Comparison of ENCODE assay signal across 15 cellular contexts in genomic region chr5:82422001-82422740, GRCh38.
DNase-seq lines count a peak whose midpoint lies in the region; ATAC-seq, FAIRE-seq and TF ChIP-seq lines count a peak whose summit lies in the region.
"Had no signal": no experiment of that assay in that cellular context is flagged by ENCODE, and none has a peak within 500 bp of the region (broad histone marks: within the 10 kb centered on the region; RNA-seq: fewer than 3 reads in every experiment).

No MANE protein-coding gene starts in this region.

- no peaks in the 10 kb centered on the region for H3K9me1 ChIP-seq in K562 (ENCODE audit: control insufficient read depth, insufficient read depth, low read length)

- H3K27me3 ChIP-seq in HCT116 (ENCODE audit: insufficient read depth, low read length) = no peaks in the 10 kb centered on the region
- H3K27me3 ChIP-seq in K562 (ENCODE audit: control insufficient read depth in 2 of 2, insufficient read depth in 2 of 2, low read length in 2 of 2) = no peaks in the 10 kb centered on the region
- no peaks in the 10 kb centered on the region for H3K27me3 ChIP-seq in right cardiac atrium (ENCODE audit: control insufficient read depth, insufficient read depth)
- H3K27me3 ChIP-seq in stomach smooth muscle (ENCODE audit: control insufficient read depth in 1 of 2, insufficient read depth in 2 of 2, low read length in 2 of 2) = no peaks in the 10 kb centered on the region
- H3K27me3 ChIP-seq in vagina = no peaks in the 10 kb centered on the region

- POLR2A ChIA-PET in HCT116 (lab: Charles Lee) (no interaction called here), K562 (lab: Yijun Ruan, JAX) (interaction anchor here (0.6 to 0.7 kb wide), 3 partner anchors 14 to 1220 kb away, joined by 3 to 4 read pairs (median 3); no protein-coding TSS in a partner anchor)
- POLR2A ChIA-PET in activated CD4-positive, alpha-beta T cell treated with anti-CD3 and anti-CD28 coated beads, Interleukin-2, amount 10 ng/mL, durations not matched to agents 7 days and 5 days (lab: Charles Lee) = no interaction called here

- ATAC-seq in HCT116 = no peak
- peak; percentile 62 for ATAC-seq in K562
- peak in 1 of 2 donors; percentile 5 for ATAC-seq in right cardiac atrium
- ATAC-seq in sciatic nerve = no peak

- H3K9me2 ChIP-seq in HCT116 (ENCODE audit: insufficient read depth) = no peaks in the 10 kb centered on the region

- TF ChIP-seq POLR2A in HCT116 (IDR thresholded peaks at IDR 0.05; ENCODE audit: borderline replicate concordance, extremely low read depth, insufficient read depth, insufficient read length) (no peak), K562 (conservative IDR thresholded peaks at IDR 0.05) (no peak), vagina (IDR thresholded peaks at IDR 0.05) (no peak)

- TF ChIP-seq RAD21 in HCT116 (IDR thresholded peaks at IDR 0.05; ENCODE audit: low read depth) (no peak), K562 (CRISPR knock-in tag; conservative IDR thresholded peaks at IDR 0.05 in 1 of 2, IDR thresholded peaks at IDR 0.05 in 1 of 2) (no peak)

- H3K4me3 Mint-ChIP-seq in activated CD4-positive, alpha-beta T cell treated with anti-CD3 and anti-CD28 coated beads, Interleukin-2, amount 10 ng/mL, durations not matched to agents 7 days and 5 days = no peak overlapping the region

- H3K4me3 ChIP-seq in HCT116 (replicated peaks in 1 of 2; ENCODE audit: low read depth in 1 of 2, low read length in 2 of 2) = no peak overlapping the region
- no peak overlapping the region for H3K4me3 ChIP-seq in K562
- H3K4me3 ChIP-seq in right cardiac atrium (ENCODE audit: low read length) = no peak overlapping the region
- H3K4me3 ChIP-seq in stomach smooth muscle (ENCODE audit: low read length in 2 of 2) = no peak overlapping the region
- no peak overlapping the region for H3K4me3 ChIP-seq in vagina

- H3K4me1 Mint-ChIP-seq in activated CD4-positive, alpha-beta T cell treated with anti-CD3 and anti-CD28 coated beads, Interleukin-2, amount 10 ng/mL, durations not matched to agents 7 days and 5 days = no peaks in the 10 kb centered on the region

- FAIRE-seq in K562 (lab: Jason Lieb, UNC) = no peak

- H3K27ac ChIP-seq in HCT116 (ENCODE audit: low read depth, low read length) = no peak overlapping the region
- H3K27ac ChIP-seq in K562 (ENCODE audit: extremely low read depth, low read depth, low read length) = peak overlapping the region; percentile 90
- H3K27ac ChIP-seq in right cardiac atrium (ENCODE audit: low read length) = peak overlapping the region; percentile 54
- H3K27ac ChIP-seq in stomach smooth muscle (ENCODE audit: low read length) = peak overlapping the region; percentile 41
- H3K27ac ChIP-seq in vagina = no peak overlapping the region

- intact Hi-C loops in HCT116 (cut with micrococcal nuclease) = no loop called here
- intact Hi-C loops in K562 (cut with micrococcal nuclease) = no loop called here
- intact Hi-C loops in right cardiac atrium (cut with DNase I) = no loop called here
- intact Hi-C loops in vagina (cut with DNase I) = no loop called here
- intact Hi-C loops in head of caudate nucleus (cut with DNase I) = no loop called here
- intact Hi-C loops in sciatic nerve (cut with DNase I) = no loop called here

- H3K27ac Mint-ChIP-seq in activated CD4-positive, alpha-beta T cell treated with anti-CD3 and anti-CD28 coated beads, Interleukin-2, amount 10 ng/mL, durations not matched to agents 7 days and 5 days = no peak overlapping the region

- H3K9me3 Mint-ChIP-seq in activated CD4-positive, alpha-beta T cell treated with anti-CD3 and anti-CD28 coated beads, Interleukin-2, amount 10 ng/mL, durations not matched to agents 7 days and 5 days = no peaks in the 10 kb centered on the region

- peak; percentile 14; the same call in 1 of the 2 replicates for TF ChIP-seq EP300 in K562 (IDR thresholded peaks at IDR 0.05; ENCODE audit: low read length)

- DNase-seq in HCT116 (ENCODE audit: low read depth, low spot score) (no peak), K562 (ENCODE audit: extremely low read depth in 1 of 4, low spot score in 3 of 4) (peak in 3 of 4 experiments; percentile 24 to 58 (median 57)), right cardiac atrium (no peak), vagina (ENCODE audit: extremely low spot score in 2 of 2) (no peak), head of caudate nucleus (no peak), sciatic nerve (ENCODE audit: low spot score) (no peak)
- no peak for DNase-seq in activated CD4-positive, alpha-beta T cell treated with anti-CD3 and anti-CD28 coated beads, Interleukin-2, amount 10 ng/mL, durations not matched to agents 7 days and 5 days
- DNase-seq: activated CD4-positive, alpha-beta T cell treated with anti-CD3 and anti-CD28 coated beads for 4 hours; activated naive CD4-positive, alpha-beta T cell; anterior cingulate cortex; DND-41; NCI-H1436; NCI-H2171 treated with DMSO at 0.1 percent for 48 hours; NCI-H69 had no signal

- no peaks in the 10 kb centered on the region for H3K36me3 Mint-ChIP-seq in activated CD4-positive, alpha-beta T cell treated with anti-CD3 and anti-CD28 coated beads, Interleukin-2, amount 10 ng/mL, durations not matched to agents 7 days and 5 days (ENCODE audit: low read depth)

- CTCF ChIA-PET in HCT116 (lab: Charles Lee) = no interaction called here
- CTCF ChIA-PET in K562 (lab: Yijun Ruan, JAX; ENCODE audit: low intra/inter-chr PET ratio) = no interaction called here
- CTCF ChIA-PET in activated CD4-positive, alpha-beta T cell treated with anti-CD3 and anti-CD28 coated beads, Interleukin-2, amount 10 ng/mL, durations not matched to agents 7 days and 5 days (lab: Charles Lee) = no interaction called here

- RAD21 ChIA-PET in HCT116 (lab: Charles Lee; ENCODE audit: low non-redundant PET in 1 of 2, low total read pairs in 2 of 2, uncharacterized antibody in 2 of 2, unreplicated experiment in 2 of 2) = no interaction called here

- no TSS peak for BruUV-seq in HCT116 (replicated peaks; lab: Mats Ljungman, UMichigan)
- no TSS peak for BruUV-seq in K562 (replicated peaks; lab: Mats Ljungman, UMichigan)

- WGBS in K562 (ENCODE audit: insufficient coverage, low coverage, missing lambda C conversion rate) = 18% methylated on average over 2 of the region's 2 CpGs
- 74% methylated on average over 2 of the region's 2 CpGs for WGBS in right cardiac atrium

- in situ Hi-C loops in K562 (cut with MboI) = no loop called here

- no peaks in the 10 kb centered on the region for H4K20me1 ChIP-seq in HCT116 (ENCODE audit: insufficient read depth)
- no peaks in the 10 kb centered on the region for H4K20me1 ChIP-seq in K562 (replicated peaks; ENCODE audit: control insufficient read depth, insufficient read depth, low read length)

- H3K79me2 ChIP-seq in HCT116 (ENCODE audit: insufficient read depth, low read length) (no peaks in the 10 kb centered on the region), K562 (ENCODE audit: control insufficient read depth, insufficient read depth, low read length) (no peaks in the 10 kb centered on the region)

- H3K9me3 ChIP-seq in HCT116 (ENCODE audit: control insufficient read depth in 1 of 2, insufficient read depth in 1 of 2, low read depth in 1 of 2, low read length in 2 of 2) (no peaks in the 10 kb centered on the region), K562 (replicated peaks; ENCODE audit: control insufficient read depth, insufficient read depth, low read depth, low read length) (no peaks in the 10 kb centered on the region; the same call in 1 of the 2 replicates), right cardiac atrium (ENCODE audit: control insufficient read depth, low read length) (no peaks in the 10 kb centered on the region), stomach smooth muscle (ENCODE audit: control insufficient read depth in 2 of 2, low read length in 2 of 2) (no peaks in the 10 kb centered on the region), vagina (no peaks in the 10 kb centered on the region)

- H3K4me1 ChIP-seq in HCT116 (ENCODE audit: control insufficient read depth in 1 of 2, insufficient read depth in 2 of 2, low read length in 2 of 2) = peaks cover 0 to 71% of the 10 kb centered on the region in 2 experiments; a peak in 2 of 4 replicates
- peaks cover 24 to 71% of the 10 kb centered on the region in 2 experiments for H3K4me1 ChIP-seq in K562 (replicated peaks in 1 of 2; ENCODE audit: control insufficient read depth in 2 of 2, insufficient read depth in 2 of 2, low read length in 2 of 2)
- peaks cover 4% of the 10 kb centered on the region for H3K4me1 ChIP-seq in right cardiac atrium (ENCODE audit: control insufficient read depth, insufficient read depth, low read length)
- H3K4me1 ChIP-seq in stomach smooth muscle (ENCODE audit: control insufficient read depth, insufficient read depth, low read length) = no peaks in the 10 kb centered on the region
- H3K4me1 ChIP-seq in vagina = no peaks in the 10 kb centered on the region

- H3K9ac ChIP-seq in HCT116 (ENCODE audit: low read length) (no peak overlapping the region), K562 (ENCODE audit: insufficient read depth in 1 of 2, low read depth in 2 of 2, low read length in 2 of 2) (peak overlapping the region; percentile 42 to 70; a peak in 3 of 4 replicates), stomach smooth muscle (ENCODE audit: low read length in 2 of 2) (no peak overlapping the region)

- H2AFZ ChIP-seq in HCT116 (ENCODE audit: low read depth, low read length, poor library complexity, severe bottlenecking) = no peak overlapping the region
- H2AFZ ChIP-seq in K562 (ENCODE audit: low read depth, low read length) = peak overlapping the region; percentile 86

- H3K36me3 ChIP-seq in HCT116 (ENCODE audit: control insufficient read depth in 1 of 2, insufficient read depth in 2 of 2, low read length in 2 of 2) (no peaks in the 10 kb centered on the region), K562 (ENCODE audit: control insufficient read depth, insufficient read depth, low read length) (no peaks in the 10 kb centered on the region), stomach smooth muscle (ENCODE audit: control insufficient read depth in 2 of 2, insufficient read depth in 2 of 2, low read length in 2 of 2) (no peaks in the 10 kb centered on the region), vagina (no peaks in the 10 kb centered on the region)

- H3K4me2 ChIP-seq in HCT116 (ENCODE audit: low read length) (peak overlapping the region; percentile 65; the same call in 1 of the 2 replicates), K562 (ENCODE audit: insufficient read depth, low read length) (peak overlapping the region; percentile 62)

- TF ChIP-seq CTCF in HCT116 (IDR thresholded peaks at IDR 0.05 in 2 of 3, conservative IDR thresholded peaks at IDR 0.05 in 1 of 3; ENCODE audit: borderline replicate concordance in 1 of 3, insufficient read depth in 1 of 3, low read depth in 2 of 3, low read length in 2 of 3) (no peak), K562 (IDR thresholded peaks at IDR 0.05 in 2 of 3, conservative IDR thresholded peaks at IDR 0.05 in 1 of 3; ENCODE audit: insufficient read depth in 2 of 3, low read depth in 1 of 3, low read length in 3 of 3) (no peak), vagina (IDR thresholded peaks at IDR 0.05) (no peak)

- peaks cover 2% of the 10 kb centered on the region for H3K27me3 Mint-ChIP-seq in activated CD4-positive, alpha-beta T cell treated with anti-CD3 and anti-CD28 coated beads, Interleukin-2, amount 10 ng/mL, durations not matched to agents 7 days and 5 days

TF ChIP-seq in HCT116, 20 proteins besides CTCF, POLR2A, EP300 and RAD21 (continues in another document):
- TF ChIP-seq JUND (IDR thresholded peaks at IDR 0.05) = no peak

TF ChIP-seq in K562, 482 proteins besides CTCF, POLR2A, EP300 and RAD21 (continues in another document):
- no peak for TF ChIP-seq BACH1 (tag; IDR thresholded peaks at IDR 0.05)
- TF ChIP-seq NCOA6 (IDR thresholded peaks at IDR 0.05) = no peak

Comparison
In these comparisons a context has a peak if more than half of its experiments do, and no peak if none do; other contexts are left out.
1. DNase-seq: peak in K562 (3 of 4); none in HCT116 (single experiment), right cardiac atrium (0 of 3), activated CD4-positive, alpha-beta T cell treated with anti-CD3 and anti-CD28 coated beads, Interleukin-2, amount 10 ng/mL, durations not matched to agents 7 days and 5 days (single experiment), vagina (0 of 2), head of caudate nucleus (0 of 42) and sciatic nerve (single experiment).
2. H3K27ac ChIP-seq: peak in K562 (single experiment), right cardiac atrium (single experiment) and stomach smooth muscle (single experiment); none in HCT116 (single experiment) and vagina (single experiment).
3. H3K9ac ChIP-seq: peak in K562 (2 of 2); none in HCT116 (single experiment) and stomach smooth muscle (0 of 2).